In the genomic region with DNA sequence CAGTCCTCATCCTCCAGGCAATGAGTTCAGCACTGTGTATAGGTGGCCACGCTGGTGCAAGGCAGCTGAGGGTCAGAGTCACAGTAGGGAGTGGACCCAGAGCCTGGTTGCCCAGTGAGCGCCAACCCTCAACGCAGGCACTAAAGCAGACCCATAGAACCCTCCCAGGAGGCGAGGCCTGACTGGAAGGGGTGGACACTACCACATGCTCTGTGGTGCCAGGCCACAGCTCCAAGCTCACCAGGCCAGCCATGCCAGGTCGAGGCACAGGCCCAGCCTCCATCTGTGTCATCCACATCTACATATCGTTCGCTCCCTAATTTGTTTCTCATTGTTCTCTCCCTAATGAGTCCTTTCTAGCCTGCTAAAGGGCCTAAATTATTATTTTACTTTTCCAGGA, we compare ENCODE assay signal across 28 cellular contexts.
"Had no signal": no experiment of that assay in that cellular context is flagged by ENCODE, and none has a peak within 500 bp of the region (broad histone marks: within the 10 kb centered on the region; RNA-seq: fewer than 3 reads in every experiment).

No MANE protein-coding gene starts in this region.

- H3K36me3 Mint-ChIP-seq: naive thymus-derived CD8-positive, alpha-beta T cell; natural killer cell treated with Interleukin-12 subunit alpha and Interleukin-12 subunit beta and Interleukin-15 and Interleukin-18, amount 100 ng/mL, for 72 hours; stimulated activated effector memory CD8-positive, alpha-beta T cell treated with anti-CD3 and anti-CD28 coated beads, Interleukin-12 subunit alpha, Interleukin-12 subunit beta, amount 100 ng/mL, for 72 hours; type B pancreatic cell had no signal

- H3K9me3 Mint-ChIP-seq: naive thymus-derived CD8-positive, alpha-beta T cell; natural killer cell treated with Interleukin-12 subunit alpha and Interleukin-12 subunit beta and Interleukin-15 and Interleukin-18, amount 100 ng/mL, for 72 hours; nephron progenitor cell; neural crest cell; stimulated activated effector memory CD8-positive, alpha-beta T cell treated with anti-CD3 and anti-CD28 coated beads, Interleukin-12 subunit alpha, Interleukin-12 subunit beta, amount 100 ng/mL, for 72 hours; stimulated activated naive CD8-positive, alpha-beta T cell treated with anti-CD3 and anti-CD28 coated beads, Interleukin-15, amount 100 ng/mL, for 72 hours; type B pancreatic cell had no signal

- ATAC-seq: naive thymus-derived CD8-positive, alpha-beta T cell; pancreas; psoas muscle; stimulated activated effector memory CD8-positive, alpha-beta T cell treated with anti-CD3 and anti-CD28 coated beads, Interleukin-12 subunit alpha, Interleukin-12 subunit beta, amount 100 ng/mL, for 72 hours; stimulated activated naive CD8-positive, alpha-beta T cell treated with anti-CD3 and anti-CD28 coated beads, Interleukin-15, amount 100 ng/mL, for 72 hours; stimulated activated naive CD8-positive, alpha-beta T cell treated with anti-CD3 and anti-CD28 coated beads, Interleukin-15, Interleukin-2, amounts not matched to agents 100 U/mL and 50 U/mL, for 24 hours had no signal

- H3K4me3 ChIP-seq: pancreas, psoas muscle, right lobe of liver, sigmoid colon, suprapubic skin, testis, tibial artery, transverse colon, vagina had no signal

- H3K27ac ChIP-seq: neutrophil, pancreas, psoas muscle, right lobe of liver, sigmoid colon, suprapubic skin, testis, tibial artery, transverse colon, vagina had no signal

- H3K36me3 ChIP-seq: neutrophil, pancreas, right lobe of liver, sigmoid colon, suprapubic skin, tibial artery, transverse colon, vagina had no signal

- DNase-seq: naive thymus-derived CD8-positive, alpha-beta T cell; nephron progenitor cell; nucleus accumbens; pancreas; psoas muscle; right cardiac atrium; right lobe of liver; sigmoid colon; small intestine; stimulated activated CD4-positive, alpha-beta T cell treated with anti-CD3 and anti-CD28 coated beads, Interleukin-15, amount 100 ng/mL, for 24 hours; stimulated activated CD4-positive, alpha-beta T cell treated with anti-CD3 and anti-CD28 coated beads, Interleukin-2, amount 100 ng/mL, for 24 hours; stimulated activated CD4-positive, alpha-beta T cell treated with anti-CD3 and anti-CD28 coated beads, Interleukin-2, amount 100 ng/mL, for 48 hours; stimulated activated CD4-positive, alpha-beta T cell treated with anti-CD3 and anti-CD28 coated beads, Interleukin-4, amount 100 ng/mL, for 24 hours; stimulated activated naive CD4-positive, alpha-beta T cell; stimulated activated naive CD8-positive, alpha-beta T cell treated with anti-CD3 and anti-CD28 coated beads, Interleukin-15, amount 100 ng/mL, for 72 hours; stimulated activated naive CD8-positive, alpha-beta T cell treated with anti-CD3 and anti-CD28 coated beads, Interleukin-15, Interleukin-2, amounts not matched to agents 100 U/mL and 50 U/mL, for 24 hours; substantia nigra; testis; tibial artery; transverse colon had no signal

- H3K4me1 ChIP-seq: pancreas, psoas muscle, right lobe of liver had no signal

- H3K27me3 ChIP-seq: pancreas, right lobe of liver, suprapubic skin, testis, transverse colon, vagina had no signal

- H3K4me3 Mint-ChIP-seq: naive thymus-derived CD8-positive, alpha-beta T cell; natural killer cell treated with Interleukin-12 subunit alpha and Interleukin-12 subunit beta and Interleukin-15 and Interleukin-18, amount 100 ng/mL, for 72 hours; nephron progenitor cell; neural crest cell; stimulated activated effector memory CD8-positive, alpha-beta T cell treated with anti-CD3 and anti-CD28 coated beads, Interleukin-12 subunit alpha, Interleukin-12 subunit beta, amount 100 ng/mL, for 72 hours; stimulated activated naive CD8-positive, alpha-beta T cell treated with anti-CD3 and anti-CD28 coated beads, Interleukin-15, amount 100 ng/mL, for 72 hours; type B pancreatic cell had no signal

- H3K27ac Mint-ChIP-seq: naive thymus-derived CD8-positive, alpha-beta T cell; natural killer cell treated with Interleukin-12 subunit alpha and Interleukin-12 subunit beta and Interleukin-15 and Interleukin-18, amount 100 ng/mL, for 72 hours; nephron progenitor cell; progenitor cell of endocrine pancreas; stimulated activated effector memory CD8-positive, alpha-beta T cell treated with anti-CD3 and anti-CD28 coated beads, Interleukin-12 subunit alpha, Interleukin-12 subunit beta, amount 100 ng/mL, for 72 hours; stimulated activated naive CD8-positive, alpha-beta T cell treated with anti-CD3 and anti-CD28 coated beads, Interleukin-15, amount 100 ng/mL, for 72 hours; type B pancreatic cell had no signal

- H3K9me3 ChIP-seq: neutrophil, pancreas, psoas muscle, right lobe of liver, sigmoid colon, suprapubic skin, testis, tibial artery, transverse colon, vagina had no signal
